In genomic region chr12:49612210-49612609, GRCh38 we compare ENCODE assay signal across 11 cellular contexts.
"Had no signal": no experiment of that assay in that cellular context is flagged by ENCODE, and none has a peak within 500 bp of the region (broad histone marks: within the 10 kb centered on the region; RNA-seq: fewer than 3 reads in every experiment).

No MANE protein-coding gene starts in this region.

- H2AFZ ChIP-seq: GM23248, GM23338 had no signal

- H3K27ac Mint-ChIP-seq: GM23338, H9, HFFc6 had no signal

- H3K9me3 Mint-ChIP-seq: GM23338, H9 had no signal

- H3K36me3 ChIP-seq: HAP-1 had no signal

- H3K4me3 Mint-ChIP-seq: GM23338, H9, HFFc6 had no signal

- H3K4me3 ChIP-seq: GM23248, GM23338, HAP-1 had no signal

- H3K4me1 ChIP-seq: HAP-1 had no signal

- ATAC-seq: GM23338, HCT116 had no signal

- H3K9ac ChIP-seq: GM23248 had no signal

- H3K27ac ChIP-seq: GM23248 had no signal

- H3K4me2 ChIP-seq: GM23338 had no signal

- FAIRE-seq: H1, H54 had no signal

- H3K9me3 ChIP-seq: HAP-1 had no signal

- DNase-seq: GM23248, GOT3, H7, H9, HCEC 1CT, HFFc6 had no signal
